ENCODE assay signal across 2 cellular contexts in the genomic region with DNA sequence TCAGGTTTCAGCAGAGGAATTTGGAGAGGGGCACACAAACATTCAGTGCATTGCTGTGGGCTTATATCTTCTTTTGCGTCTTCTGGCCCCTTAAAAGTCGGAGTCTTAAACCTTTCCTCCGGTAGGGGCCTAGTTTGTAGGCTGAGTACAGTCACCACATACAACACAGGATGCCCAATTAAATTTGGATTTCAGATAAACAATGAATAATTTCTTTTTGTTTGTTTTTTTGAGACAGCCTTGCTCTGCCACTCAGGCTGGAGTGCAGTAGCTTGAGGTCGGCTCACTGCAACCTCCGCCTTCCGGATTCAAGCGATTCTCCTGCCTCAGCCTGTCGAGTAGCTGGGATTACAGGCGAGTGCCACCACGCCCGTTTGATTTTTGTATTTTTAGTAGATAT.
TF ChIP-seq lines count a peak whose summit lies in the region.

No MANE protein-coding gene starts in this region.

TF ChIP-seq in IMR-90, 13 proteins besides CTCF, POLR2A, EP300 and RAD21:
- TF ChIP-seq RFX5 (IDR thresholded peaks at IDR 0.05; ENCODE audit: low read depth, low read length), result no peak
- no peak for TF ChIP-seq CHD1 (IDR thresholded peaks at IDR 0.05; ENCODE audit: low read depth, low read length)
- no peak for TF ChIP-seq SMC3 (IDR thresholded peaks at IDR 0.05; ENCODE audit: low read depth, low read length)
- TF ChIP-seq MAFK (IDR thresholded peaks at IDR 0.05; ENCODE audit: low read depth, low read length), result no peak
- TF ChIP-seq NFE2L2 (IDR thresholded peaks at IDR 0.05; ENCODE audit: low read depth, low read length), result no peak
- no peak for TF ChIP-seq BHLHE40 (IDR thresholded peaks at IDR 0.05; ENCODE audit: low read depth, low read length)
- TF ChIP-seq USF2 (IDR thresholded peaks at IDR 0.05; ENCODE audit: low read depth, low read length), result no peak
- TF ChIP-seq MAZ (IDR thresholded peaks at IDR 0.05; ENCODE audit: borderline replicate concordance, low read depth, low read length), result no peak
- TF ChIP-seq FOS (IDR thresholded peaks at IDR 0.05; ENCODE audit: low read depth, low read length), result no peak
- TF ChIP-seq MXI1 (IDR thresholded peaks at IDR 0.05; ENCODE audit: borderline replicate concordance, low read depth, low read length), result no peak
- no peak for TF ChIP-seq CEBPB (IDR thresholded peaks at IDR 0.05; ENCODE audit: low read depth, low read length)
- no peak for TF ChIP-seq ELK1 (IDR thresholded peaks at IDR 0.05; ENCODE audit: borderline replicate concordance, low read depth, low read length)
- TF ChIP-seq RCOR1 (IDR thresholded peaks at IDR 0.05; ENCODE audit: insufficient replicate concordance, low read length), result no peak

TF ChIP-seq in H1, 55 proteins besides CTCF, POLR2A, EP300 and RAD21:
- no peak for TF ChIP-seq CREB1 (IDR thresholded peaks at IDR 0.05)
- TF ChIP-seq BCL11A (IDR thresholded peaks at IDR 0.05; ENCODE audit: low read depth in 2 of 2, low read length in 2 of 2), result no peak
- TF ChIP-seq HDAC2 (IDR thresholded peaks at IDR 0.05; ENCODE audit: borderline replicate concordance in 1 of 2, low read depth in 2 of 2, low read length in 2 of 2), result no peak
- no peak for TF ChIP-seq RBBP5 (IDR thresholded peaks at IDR 0.05; ENCODE audit: borderline replicate concordance, low read depth, low read length)
- TF ChIP-seq TCF12 (IDR thresholded peaks at IDR 0.05; ENCODE audit: low read depth, low read length), result no peak
- no peak for TF ChIP-seq GABPA (IDR thresholded peaks at IDR 0.05; ENCODE audit: borderline replicate concordance, insufficient read depth, low read length)
- no peak for TF ChIP-seq CHD7 (IDR thresholded peaks at IDR 0.05; ENCODE audit: insufficient replicate concordance, low read length)
- no peak for TF ChIP-seq POLR2AphosphoS5 (IDR thresholded peaks at IDR 0.05; ENCODE audit: low read depth, low read length)
TF ChIP-seq in H1: peak in this region for 0.
